ENCODE assay signal across 10 cellular contexts in the genomic region with DNA sequence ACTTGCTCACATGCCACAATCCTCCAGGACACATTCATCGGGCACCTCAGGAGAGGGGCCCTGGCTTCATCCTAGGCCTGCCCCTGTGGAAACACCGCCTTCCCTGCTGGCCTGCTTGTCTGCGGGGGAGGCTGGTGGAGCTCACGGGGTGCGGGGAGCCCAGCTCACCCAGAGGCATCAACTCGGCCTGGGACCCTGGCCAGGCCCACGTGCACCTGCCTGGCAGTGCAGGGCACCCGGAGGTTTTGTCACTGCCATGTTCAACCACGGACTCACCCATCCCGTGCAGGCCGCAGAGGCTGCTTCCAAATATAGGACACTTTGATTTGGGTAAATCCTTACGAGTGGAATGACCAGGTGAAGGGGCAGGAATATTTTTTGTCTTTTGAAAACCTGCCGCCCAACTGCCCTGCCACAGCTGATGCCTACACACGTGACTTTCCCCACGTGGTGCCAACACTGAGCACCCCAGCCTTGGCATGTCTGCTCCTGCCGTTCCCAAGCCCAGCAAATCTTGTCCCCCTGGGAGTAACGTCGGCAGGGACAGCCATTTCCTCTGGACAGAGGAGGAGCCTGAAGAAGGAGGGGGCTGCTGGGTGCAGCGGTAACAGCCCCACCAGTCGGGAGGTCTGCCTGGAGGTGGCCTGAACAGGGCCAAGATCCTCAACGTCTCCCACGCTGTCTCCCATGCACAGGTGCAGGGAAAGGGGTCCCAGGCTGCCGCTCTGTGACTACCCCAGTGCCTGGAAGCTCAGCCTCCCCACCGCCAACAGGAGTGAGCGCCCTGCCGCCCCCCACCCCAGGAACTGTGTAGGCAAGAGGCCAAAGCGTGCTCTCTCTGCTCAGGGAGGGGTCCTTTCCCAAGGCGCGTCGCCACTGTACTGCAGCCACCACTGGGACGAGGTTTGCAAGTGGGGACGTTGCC. TPM values are rescaled to one million over a fixed set of nuclear protein-coding genes. Genes with fewer than 3 reads are reported as not detected.
DNase-seq lines count a peak whose midpoint lies in the region; ATAC-seq and TF ChIP-seq lines count a peak whose summit lies in the region.
"Had no signal": no experiment of that assay in that cellular context is flagged by ENCODE, and none has a peak within 500 bp of the region (broad histone marks: within the 10 kb centered on the region; RNA-seq: fewer than 3 reads in every experiment).

No MANE protein-coding gene starts in this region.

- no peak overlapping the region for H2BK5ac ChIP-seq in IMR-90 (ENCODE audit: low read depth, low read length, poor library complexity, severe bottlenecking)

- H3K36me3 ChIP-seq in IMR-90 (ENCODE audit: control insufficient read depth, insufficient read depth, low read length) (peaks cover 75% of the 10 kb centered on the region), neural progenitor cell (no peaks in the 10 kb centered on the region), PC-9 (ENCODE audit: low read depth) (no peaks in the 10 kb centered on the region)

- H3K27me3 Mint-ChIP-seq in glutamatergic neuron (ENCODE audit: unreplicated experiment): peaks cover 4% of the 10 kb centered on the region
- peaks cover 7% of the 10 kb centered on the region for H3K27me3 Mint-ChIP-seq in neural progenitor cell (ENCODE audit: insufficient read depth, low read depth)

- 0 out of 2 replicates have a peak, but pooled peaks cover 3% of the 10 kb centered on the region for H3K9me1 ChIP-seq in IMR-90 (ENCODE audit: insufficient read depth, low read length)

- ATAC-seq in IMR-90 (ENCODE audit: low read depth): no peak
- ATAC-seq in HG02840 (IDR thresholded peaks at IDR 0.05; ENCODE audit: low FRiP score, unreplicated experiment): no peak
- no peak for ATAC-seq in GM19455 (IDR thresholded peaks at IDR 0.05; ENCODE audit: unreplicated experiment)

- H3K79me2 ChIP-seq in neural progenitor cell (ENCODE audit: low read depth) (no peaks in the 10 kb centered on the region), PC-9 (ENCODE audit: low read depth) (no peaks in the 10 kb centered on the region)

- H3K4me3 ChIP-seq in IMR-90 (ENCODE audit: insufficient read depth, low read depth, low read length) (no peak overlapping the region), neural progenitor cell (no peak overlapping the region), PC-9 (no peak overlapping the region)

- no peak overlapping the region for H2AK5ac ChIP-seq in IMR-90 (ENCODE audit: low read depth, low read length)

- H2AFZ ChIP-seq in IMR-90 (replicated peaks; ENCODE audit: low read length, poor library complexity) (no peak overlapping the region), neural progenitor cell (replicated peaks) (no peak overlapping the region), PC-9 (no peak overlapping the region)

- no peak for TF ChIP-seq RAD21 in IMR-90 (IDR thresholded peaks at IDR 0.05; ENCODE audit: low read length)

- TF ChIP-seq CTCF in IMR-90 (conservative IDR thresholded peaks at IDR 0.05; ENCODE audit: low read depth, low read length) (no peak), glutamatergic neuron (IDR thresholded peaks at IDR 0.05; ENCODE audit: partially characterized antibody, unreplicated experiment) (no peak), neural progenitor cell (IDR thresholded peaks at IDR 0.05) (no peak), PC-9 (conservative IDR thresholded peaks at IDR 0.05) (no peak)

- no peaks in the 10 kb centered on the region for H3K9me2 ChIP-seq in PC-9 (ENCODE audit: insufficient read depth)

- DNase-seq in 8988T (peak; percentile 20), IMR-90 (no peak), glutamatergic neuron (peak; percentile 14), neural progenitor cell (ENCODE audit: low spot score) (no peak), PC-9 (no peak), NCI-H2029 (lab: John Stamatoyannopoulos, UW) (no peak)
- DNase-seq: AML-193, NCI-H82 had no signal

- H3K14ac ChIP-seq in IMR-90 (replicated peaks; ENCODE audit: low read depth, low read length): no peak overlapping the region

- H3K4me3 Mint-ChIP-seq in glutamatergic neuron (ENCODE audit: unreplicated experiment) (no peak overlapping the region), neural progenitor cell (no peak overlapping the region)

- H2BK15ac ChIP-seq in IMR-90 (ENCODE audit: low read depth, low read length): no peak overlapping the region

- WGBS in IMR-90 (ENCODE audit: extremely low coverage in 2 of 2, insufficient read length in 1 of 2), 2 experiments: 84% methylated on average over 20 of the region's 32 CpGs; no CpG with 5 or more reads in 1 of the 2 experiments

- H3K9ac ChIP-seq in IMR-90 (ENCODE audit: low read depth, low read length) (no peak overlapping the region), neural progenitor cell (peak overlapping the region; percentile 23)

- CTCF ChIA-PET in IMR-90 (lab: Yijun Ruan, JAX): no interaction called here
- CTCF ChIA-PET in PC-9 (lab: Charles Lee): no interaction called here

- intact Hi-C loops in IMR-90 (cut with micrococcal nuclease): no loop called here
- intact Hi-C loops in PC-9 (cut with micrococcal nuclease; ENCODE audit: unreplicated experiment): no loop called here

- POLR2A ChIA-PET in IMR-90 (lab: Charles Lee; ENCODE audit: unreplicated experiment): no interaction called here
- POLR2A ChIA-PET in PC-9 (lab: Charles Lee; ENCODE audit: unreplicated experiment): no interaction called here

- no peak for TF ChIP-seq POLR2A in IMR-90 (IDR thresholded peaks at IDR 0.05; ENCODE audit: low read depth, low read length)

- no peak overlapping the region for H3K4ac ChIP-seq in IMR-90 (ENCODE audit: low read depth, low read length)

- dilution Hi-C loops in IMR-90 (cut with HindIII; ENCODE audit: low sequenced_read_pairs, unreplicated experiment): no loop called here

- H3K9me3 Mint-ChIP-seq in glutamatergic neuron (ENCODE audit: unreplicated experiment) (peaks cover 6% of the 10 kb centered on the region), neural progenitor cell (no peaks in the 10 kb centered on the region)

- BruUV-seq in IMR-90 (replicated peaks; lab: Mats Ljungman, UMichigan) (no TSS peak), PC-9 (replicated peaks; lab: Mats Ljungman, UMichigan) (no TSS peak)

- H3K36me3 Mint-ChIP-seq in glutamatergic neuron (ENCODE audit: unreplicated experiment): peaks cover 9% of the 10 kb centered on the region
- H3K36me3 Mint-ChIP-seq in neural progenitor cell: peaks cover 13% of the 10 kb centered on the region

- no peak overlapping the region for H3K56ac ChIP-seq in IMR-90 (ENCODE audit: extremely low read depth, insufficient read depth, low read length)

- peaks cover 65% of the 10 kb centered on the region for H4K20me1 ChIP-seq in IMR-90 (ENCODE audit: insufficient read depth, low read length)
- peaks cover 72% of the 10 kb centered on the region for H4K20me1 ChIP-seq in neural progenitor cell (ENCODE audit: low read depth)
- H4K20me1 ChIP-seq in PC-9 (ENCODE audit: insufficient read depth): peaks cover 5% of the 10 kb centered on the region; the same call in 1 of the 2 replicates

- H2BK20ac ChIP-seq in IMR-90 (ENCODE audit: low read depth, low read length): no peak overlapping the region

- H3K27me3 ChIP-seq in IMR-90 (ENCODE audit: control insufficient read depth, insufficient read depth, low read length) (no peaks in the 10 kb centered on the region), neural progenitor cell (no peaks in the 10 kb centered on the region), PC-9 (ENCODE audit: insufficient read depth, low read depth) (no peaks in the 10 kb centered on the region)

- no peak overlapping the region for H3K4me2 ChIP-seq in IMR-90 (ENCODE audit: low read depth, low read length)
- H3K4me2 ChIP-seq in neural progenitor cell: no peak overlapping the region
- H3K4me2 ChIP-seq in PC-9: no peak overlapping the region

- H3F3A ChIP-seq in neural progenitor cell (ENCODE audit: low read depth) (no peaks in the 10 kb centered on the region), PC-9 (ENCODE audit: insufficient read depth, low read depth) (no peaks in the 10 kb centered on the region)

- H4K8ac ChIP-seq in IMR-90 (ENCODE audit: low read depth in 2 of 2, low read length in 2 of 2): no peak overlapping the region

- H3K27ac Mint-ChIP-seq in glutamatergic neuron (ENCODE audit: unreplicated experiment) (peak overlapping the region; percentile 62), neural progenitor cell (peak overlapping the region; percentile 84)

- H2BK120ac ChIP-seq in IMR-90 (ENCODE audit: low read depth, low read length): no peak overlapping the region

- no peak overlapping the region for H4K91ac ChIP-seq in IMR-90 (ENCODE audit: insufficient read depth, low read depth, low read length)

- H2AK9ac ChIP-seq in IMR-90 (replicated peaks; ENCODE audit: low read depth, low read length, poor library complexity): peak overlapping the region; percentile 65

- peaks cover 17 to 44% of the 10 kb centered on the region in 2 experiments for H3K79me1 ChIP-seq in IMR-90 (ENCODE audit: low read depth in 1 of 2, low read length in 2 of 2)

- H3K9me3 ChIP-seq in IMR-90 (ENCODE audit: control insufficient read depth, insufficient read depth, low read length): no peaks in the 10 kb centered on the region
- H3K9me3 ChIP-seq in neural progenitor cell (ENCODE audit: low read depth): no peaks in the 10 kb centered on the region
- no peaks in the 10 kb centered on the region for H3K9me3 ChIP-seq in PC-9 (ENCODE audit: insufficient read depth, low read depth)

- H3K23ac ChIP-seq in IMR-90 (ENCODE audit: low read depth, low read length): no peak overlapping the region

- no peak overlapping the region for H4K5ac ChIP-seq in IMR-90 (ENCODE audit: low read depth, low read length)

- H3K4me1 Mint-ChIP-seq in glutamatergic neuron (ENCODE audit: low read depth, unreplicated experiment): peaks cover 15% of the 10 kb centered on the region
- peaks cover 5% of the 10 kb centered on the region for H3K4me1 Mint-ChIP-seq in neural progenitor cell

- H3K27ac ChIP-seq in IMR-90 (ENCODE audit: insufficient read depth, low read length) (no peak overlapping the region), neural progenitor cell (no peak overlapping the region), PC-9 (no peak overlapping the region)

- H3K18ac ChIP-seq in IMR-90 (ENCODE audit: low read depth, low read length): no peak overlapping the region

- H3K4me1 ChIP-seq in IMR-90 (ENCODE audit: control insufficient read depth, insufficient read depth, low read length) (peaks cover 1% of the 10 kb centered on the region; the same call in 1 of the 2 replicates), neural progenitor cell (no peaks in the 10 kb centered on the region), PC-9 (replicated peaks; ENCODE audit: insufficient read depth) (no peaks in the 10 kb centered on the region)

- in situ Hi-C loops in IMR-90 (cut with MboI; ENCODE audit: low sequenced_read_pairs): no loop called here

RNA-seq across cellular contexts. Expression of a gene that starts 8.5 kb away (rescaled TPM):
- 22.8 and 25.6 TPM in 2 replicates for total RNA-seq in IMR-90 (2012; rRNA removed)
- polyA plus RNA-seq in IMR-90 (2012; rRNA removed): 54.4 and 63.6 TPM in 2 replicates
- polyA plus RNA-seq in IMR-90 (2012; cell fraction: cytosol; rRNA removed): 57.4 and 87.5 TPM in 2 replicates
- polyA plus RNA-seq in IMR-90 (2012; cell fraction: nucleus; rRNA removed; ENCODE audit: low replicate concordance): 81.6 and 159 TPM in 2 replicates
- 143 TPM for total RNA-seq in glutamatergic neuron (ENCODE audit: unreplicated experiment)
- 22.7 and 58.8 TPM in 2 replicates for total RNA-seq in neural progenitor cell (ENCODE audit: low replicate concordance)
- 34.0 and 37.0 TPM in 2 replicates for total RNA-seq in PC-9 (2021)

RNA-seq across cellular contexts. Expression of a gene that starts 11.5 kb away (rescaled TPM):
- 4.3 and 6.9 TPM in 2 replicates for total RNA-seq in IMR-90 (2012; rRNA removed)
- 3.6 and 4.8 TPM in 2 replicates for polyA plus RNA-seq in IMR-90 (2012; rRNA removed)
- polyA plus RNA-seq in IMR-90 (2012; cell fraction: cytosol; rRNA removed): 3.0 and 5.8 TPM in 2 replicates
- polyA plus RNA-seq in IMR-90 (2012; cell fraction: nucleus; rRNA removed; ENCODE audit: low replicate concordance): 9.9 and 13.2 TPM in 2 replicates
- 15.6 TPM for total RNA-seq in glutamatergic neuron (ENCODE audit: unreplicated experiment)
- total RNA-seq in neural progenitor cell (ENCODE audit: low replicate concordance): 24.4 and 25.0 TPM in 2 replicates
- 15.8 and 16.2 TPM in 2 replicates for total RNA-seq in PC-9 (2021)

RNA-seq across cellular contexts. Expression of a gene that starts 11.5 kb away (rescaled TPM):
- total RNA-seq in IMR-90 (2012; rRNA removed) (0.72 and 1.1 TPM in 2 replicates), glutamatergic neuron (ENCODE audit: unreplicated experiment) (6.8 TPM), neural progenitor cell (ENCODE audit: low replicate concordance) (1.5 and 1.7 TPM in 2 replicates), PC-9 (2021) (0.18 and 1.3 TPM in 2 replicates)
- polyA plus RNA-seq in IMR-90 (2012; rRNA removed): 0.63 and 0.82 TPM in 2 replicates
- polyA plus RNA-seq in IMR-90 (2012; cell fraction: cytosol; rRNA removed): 0.03 and 0.63 TPM in 2 replicates
- polyA plus RNA-seq in IMR-90 (2012; cell fraction: nucleus; rRNA removed; ENCODE audit: low replicate concordance): 3.3 and 5.4 TPM in 2 replicates

Comparison
In these comparisons a context has a peak if more than half of its experiments do, and no peak if none do; other contexts are left out.
1. DNase-seq: peak in 8988T (single experiment) and glutamatergic neuron (single experiment); none in IMR-90 (single experiment), neural progenitor cell (single experiment), PC-9 (0 of 2) and NCI-H2029 (single experiment).